Comparison of ENCODE assay signal across 22 cellular contexts in the genomic region with DNA sequence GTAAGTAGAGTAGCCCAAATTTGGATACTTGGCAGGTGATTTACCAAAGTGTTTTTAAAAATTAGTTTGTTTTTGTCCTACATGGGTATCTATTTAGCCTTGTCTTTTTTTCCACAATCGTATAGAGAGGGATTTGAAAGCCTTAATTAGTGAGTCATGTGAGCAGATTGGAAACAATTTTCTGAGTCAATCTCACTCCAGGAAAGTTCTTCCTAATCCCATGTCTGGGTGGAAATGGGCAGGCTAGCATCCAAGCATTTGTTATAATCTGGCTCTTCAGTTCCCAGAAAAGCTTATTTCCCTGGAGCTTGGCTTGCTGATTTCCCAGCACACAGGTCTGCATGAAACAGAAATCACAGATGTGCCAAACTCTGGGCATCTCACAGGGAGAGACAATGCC.
"Had no signal": no experiment of that assay in that cellular context is flagged by ENCODE, and none has a peak within 500 bp of the region (broad histone marks: within the 10 kb centered on the region; RNA-seq: fewer than 3 reads in every experiment).

No MANE protein-coding gene starts in this region.

- H3K36me3 ChIP-seq: colonic mucosa, gastrocnemius medialis, lower lobe of right lung, ovary, right lobe of liver, suprapubic skin, thyroid gland had no signal

- H3K9me3 ChIP-seq: colonic mucosa, gastrocnemius medialis, lower lobe of right lung, ovary, right lobe of liver, suprapubic skin, thyroid gland had no signal

- H3K27ac ChIP-seq: colonic mucosa, epithelial cell of prostate, gastrocnemius medialis, lower lobe of right lung, ovary, right lobe of liver, suprapubic skin, thyroid gland had no signal

- DNase-seq: colonic mucosa; effector CD8-positive, alpha-beta T cell; endodermal cell; gastrocnemius medialis; head of caudate nucleus; left ventricle myocardium superior; lower lobe of right lung; natural killer cell; occipital lobe; ovary; retina; right lobe of liver; small intestine; stimulated activated CD4-positive, alpha-beta T cell treated with anti-CD3 and anti-CD28 coated beads, Interleukin-15, amount 100 ng/mL, for 24 hours; stimulated activated CD4-positive, alpha-beta T cell treated with anti-CD3 and anti-CD28 coated beads, Interleukin-2, amount 100 ng/mL, for 48 hours; stimulated activated naive B cell treated with anti-CD40 and anti-IgM and Interleukin-4, amounts not matched to agents 10 μg/mL and 1 μg/mL and 100 μg/mL, for 72 hours; thyroid gland; trophoblast cell had no signal

- H3K4me1 ChIP-seq: colonic mucosa, gastrocnemius medialis, lower lobe of right lung, right lobe of liver, suprapubic skin, thyroid gland had no signal

- FAIRE-seq: keratinocyte, small intestine had no signal

- ATAC-seq: esophagus mucosa; gastrocnemius medialis; left ventricle myocardium superior; lower lobe of right lung; natural killer cell; right lobe of liver; stimulated activated naive B cell treated with anti-CD40 and anti-IgM and Interleukin-4, amounts not matched to agents 10 μg/mL and 1 μg/mL and 100 μg/mL, for 72 hours had no signal

- H3K27me3 ChIP-seq: colonic mucosa, gastrocnemius medialis, ovary, right lobe of liver, suprapubic skin, thyroid gland had no signal

- H3K4me3 ChIP-seq: colonic mucosa, gastrocnemius medialis, lower lobe of right lung, ovary, right lobe of liver, suprapubic skin, thyroid gland had no signal
